Comparison of ENCODE assay signal across 9 cellular contexts in the genomic region with DNA sequence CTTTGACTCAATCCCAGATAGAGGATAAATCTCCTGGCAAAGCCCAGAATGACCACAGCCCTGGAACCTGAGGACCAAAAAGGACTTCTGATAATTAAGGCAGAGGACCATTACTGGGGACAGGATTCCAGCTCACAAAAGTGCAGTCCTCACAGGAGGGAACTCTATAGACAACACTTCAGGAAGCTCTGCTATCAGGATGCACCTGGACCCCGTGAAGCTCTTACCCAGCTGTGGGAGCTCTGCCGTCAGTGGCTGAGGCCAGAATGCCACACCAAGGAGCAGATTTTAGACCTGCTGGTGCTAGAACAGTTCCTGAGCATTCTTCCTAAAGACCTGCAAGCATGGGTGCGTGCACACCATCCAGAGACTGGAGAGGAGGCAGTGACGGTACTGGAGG. TPM values are rescaled to one million over a fixed set of nuclear protein-coding genes. Genes with fewer than 3 reads are reported as not detected.
DNase-seq lines count a peak whose midpoint lies in the region; ATAC-seq and TF ChIP-seq lines count a peak whose summit lies in the region.
"Had no signal": no experiment of that assay in that cellular context is flagged by ENCODE, and none has a peak within 500 bp of the region (broad histone marks: within the 10 kb centered on the region; RNA-seq: fewer than 3 reads in every experiment).

No MANE protein-coding gene starts in this region.

- H3K9me3 ChIP-seq in PC-9 (ENCODE audit: insufficient read depth, low read depth) = no peaks in the 10 kb centered on the region

- H3K4me3 ChIP-seq in PC-9 (peak overlapping the region; percentile 64), epithelial cell of proximal tubule (ENCODE audit: low read depth, low read length) (peak overlapping the region; percentile 96)

- H3K36me3 ChIP-seq in PC-9 (ENCODE audit: low read depth) = peaks cover 10% of the 10 kb centered on the region; the same call in 1 of the 2 replicates

- TF ChIP-seq CTCF in PC-9 (conservative IDR thresholded peaks at IDR 0.05) (no peak), epithelial cell of proximal tubule (conservative IDR thresholded peaks at IDR 0.05; ENCODE audit: low read depth, low read length) (no peak)

- DNase-seq in activated naive CD4-positive, alpha-beta T cell treated with anti-CD3 and anti-CD28 coated beads for 36 hours = no peak
- no peak for DNase-seq in activated naive CD4-positive, alpha-beta T cell treated with anti-CD3 and anti-CD28 coated beads, Interleukin-2, amount 50 U/mL, for 16 hours
- DNase-seq in PC-9 = no peak
- no peak for DNase-seq in epithelial cell of proximal tubule (ENCODE audit: low read depth)
- DNase-seq in NOMO-1 treated with DMSO at 0.1 percent for 48 hours (lab: John Stamatoyannopoulos, UW; ENCODE audit: unreplicated experiment) = no peak
- DNase-seq in anterior cingulate cortex (lab: John Stamatoyannopoulos, UW) = no peak
- DNase-seq: NCI-H446 treated with DMSO at 0.1 percent for 48 hours had no signal

- H2AFZ ChIP-seq in PC-9 = peak overlapping the region; percentile 96; the same call in 1 of the 2 replicates

- H3K27ac Mint-ChIP-seq in activated naive CD4-positive, alpha-beta T cell treated with anti-CD3 and anti-CD28 coated beads for 36 hours = peak overlapping the region; percentile 89
- H3K27ac Mint-ChIP-seq in stimulated activated memory B cell treated with anti-CD40 and anti-IgM and Interleukin-4, amounts not matched to agents 10 μg/mL and 1 μg/mL and 100 μg/mL, for 72 hours = peak overlapping the region; percentile 85

- CTCF ChIA-PET in activated naive CD4-positive, alpha-beta T cell treated with anti-CD3 and anti-CD28 coated beads for 36 hours (lab: Charles Lee) = interaction anchor here (1.0 to 1.4 kb wide), 2 partner anchors 12 to 230 kb away, joined by 3 read pairs; no protein-coding TSS in a partner anchor
- CTCF ChIA-PET in PC-9 (lab: Charles Lee) = interaction anchor here (0.6 kb wide), 1 partner anchor 467 kb away, joined by 3 read pairs; no protein-coding TSS in a partner anchor

- H3K4me2 ChIP-seq in PC-9 = peak overlapping the region; percentile 85

- H4K20me1 ChIP-seq in PC-9 (ENCODE audit: insufficient read depth) = no peaks in the 10 kb centered on the region

- H3K9me3 Mint-ChIP-seq in activated naive CD4-positive, alpha-beta T cell treated with anti-CD3 and anti-CD28 coated beads for 36 hours = no peaks in the 10 kb centered on the region
- H3K9me3 Mint-ChIP-seq in stimulated activated memory B cell treated with anti-CD40 and anti-IgM and Interleukin-4, amounts not matched to agents 10 μg/mL and 1 μg/mL and 100 μg/mL, for 72 hours = no peaks in the 10 kb centered on the region

- H3K27me3 ChIP-seq in PC-9 (ENCODE audit: insufficient read depth, low read depth) = no peaks in the 10 kb centered on the region

- peaks cover 7% of the 10 kb centered on the region for H3K4me1 ChIP-seq in PC-9 (replicated peaks; ENCODE audit: insufficient read depth)

- no peaks in the 10 kb centered on the region for H3K27me3 Mint-ChIP-seq in activated naive CD4-positive, alpha-beta T cell treated with anti-CD3 and anti-CD28 coated beads for 36 hours (ENCODE audit: low read depth)
- H3K27me3 Mint-ChIP-seq in stimulated activated memory B cell treated with anti-CD40 and anti-IgM and Interleukin-4, amounts not matched to agents 10 μg/mL and 1 μg/mL and 100 μg/mL, for 72 hours = no peaks in the 10 kb centered on the region

- POLR2A ChIA-PET in PC-9 (lab: Charles Lee; ENCODE audit: unreplicated experiment) = interaction anchor here (0.6 to 0.7 kb wide), 2 partner anchors 142 to 874 kb away, joined by 8 to 9 read pairs; no protein-coding TSS in a partner anchor

- ATAC-seq in stimulated activated memory B cell treated with anti-CD40 and anti-IgM and Interleukin-4, amounts not matched to agents 10 μg/mL and 1 μg/mL and 100 μg/mL, for 72 hours = no peak
- ATAC-seq in HG03457 (IDR thresholded peaks at IDR 0.05; ENCODE audit: unreplicated experiment) = no peak

- peaks cover 4% of the 10 kb centered on the region; the same call in 1 of the 2 replicates for H3F3A ChIP-seq in PC-9 (ENCODE audit: insufficient read depth, low read depth)

- BruUV-seq in PC-9 (replicated peaks; lab: Mats Ljungman, UMichigan) = no TSS peak

- peaks cover 30% of the 10 kb centered on the region for H3K36me3 Mint-ChIP-seq in activated naive CD4-positive, alpha-beta T cell treated with anti-CD3 and anti-CD28 coated beads for 36 hours (ENCODE audit: low read depth)
- peaks cover 41% of the 10 kb centered on the region for H3K36me3 Mint-ChIP-seq in stimulated activated memory B cell treated with anti-CD40 and anti-IgM and Interleukin-4, amounts not matched to agents 10 μg/mL and 1 μg/mL and 100 μg/mL, for 72 hours

- intact Hi-C loops in activated naive CD4-positive, alpha-beta T cell treated with anti-CD3 and anti-CD28 coated beads for 36 hours (cut with micrococcal nuclease) = loop anchor here (2.0 kb wide), 2 partner anchors 15 to 21 kb away; a partner anchor contains a TSS
- intact Hi-C loops in PC-9 (cut with micrococcal nuclease; ENCODE audit: unreplicated experiment) = no loop called here

- H3K4me3 Mint-ChIP-seq in activated naive CD4-positive, alpha-beta T cell treated with anti-CD3 and anti-CD28 coated beads for 36 hours = peak overlapping the region; percentile 94
- H3K4me3 Mint-ChIP-seq in stimulated activated memory B cell treated with anti-CD40 and anti-IgM and Interleukin-4, amounts not matched to agents 10 μg/mL and 1 μg/mL and 100 μg/mL, for 72 hours = peak overlapping the region; percentile 92

- H3K27ac ChIP-seq in PC-9 = 0 out of 2 replicates have a peak overlapping the region, but pooled peaks have one; percentile 7

- peaks cover 25% of the 10 kb centered on the region for H3K79me2 ChIP-seq in PC-9 (ENCODE audit: low read depth)

- H3K4me1 Mint-ChIP-seq in activated naive CD4-positive, alpha-beta T cell treated with anti-CD3 and anti-CD28 coated beads for 36 hours (ENCODE audit: low read depth) = peaks cover 54% of the 10 kb centered on the region
- H3K4me1 Mint-ChIP-seq in stimulated activated memory B cell treated with anti-CD40 and anti-IgM and Interleukin-4, amounts not matched to agents 10 μg/mL and 1 μg/mL and 100 μg/mL, for 72 hours = peaks cover 38% of the 10 kb centered on the region

- H3K9me2 ChIP-seq in PC-9 (ENCODE audit: insufficient read depth) = no peaks in the 10 kb centered on the region

RNA-seq across cellular contexts. Expression of a gene that starts 1.0 kb away (rescaled TPM):
- total RNA-seq in activated naive CD4-positive, alpha-beta T cell treated with anti-CD3 and anti-CD28 coated beads for 36 hours = 1 to 10 TPM; 2.3 TPM
- 5.6 and 5.9 TPM in 2 replicates for total RNA-seq in PC-9 (2021)
- total RNA-seq in epithelial cell of proximal tubule = 6.7 and 7.4 TPM in 2 replicates

RNA-seq across cellular contexts. Expression of a gene that starts 16.3 kb away (rescaled TPM):
- 10 to 100 TPM; 14.8 to 15.0 TPM for total RNA-seq in activated naive CD4-positive, alpha-beta T cell treated with anti-CD3 and anti-CD28 coated beads for 36 hours
- total RNA-seq in PC-9 (2021) = 27.2 and 31.5 TPM in 2 replicates
- total RNA-seq in epithelial cell of proximal tubule = 5.0 and 8.4 TPM in 2 replicates

RNA-seq across cellular contexts. Expression of a gene that starts 45.0 kb away (rescaled TPM):
- total RNA-seq in activated naive CD4-positive, alpha-beta T cell treated with anti-CD3 and anti-CD28 coated beads for 36 hours = 1 to 10 TPM; 6.1 to 6.5 TPM
- total RNA-seq in PC-9 (2021) (10.5 and 12.6 TPM in 2 replicates), epithelial cell of proximal tubule (4.3 and 4.4 TPM in 2 replicates)
